Comparison of ENCODE assay signal across 10 cellular contexts in genomic region chr10:45581497-45582385, GRCh38.
DNase-seq lines count a peak whose midpoint lies in the region; ATAC-seq and TF ChIP-seq lines count a peak whose summit lies in the region.
"Had no signal": no experiment of that assay in that cellular context is flagged by ENCODE, and none has a peak within 500 bp of the region (broad histone marks: within the 10 kb centered on the region; RNA-seq: fewer than 3 reads in every experiment).

No MANE protein-coding gene starts in this region.

- intact Hi-C loops in Panc1 (cut with micrococcal nuclease; ENCODE audit: unreplicated experiment) = no loop called here

- no peak for DNase-seq in activated CD8-positive, alpha-beta memory T cell treated with anti-CD3 and anti-CD28 coated beads, Interleukin-2, amount 10 ng/mL, durations not matched to agents 7 days and 5 days
- DNase-seq in activated CD8-positive, alpha-beta memory T cell treated with anti-CD3 and anti-CD28 coated beads, Interleukin-2, amount 50 U/mL, for 48 hours = no peak
- no peak for DNase-seq in Panc1 (ENCODE audit: low read depth, low spot score)
- no peak for DNase-seq in endodermal cell
- DNase-seq in stimulated activated naive CD8-positive, alpha-beta T cell treated with anti-CD3 and anti-CD28 coated beads, Interleukin-15, Interleukin-2, amounts not matched to agents 100 U/mL and 50 U/mL, for 24 hours = no peak
- no peak for DNase-seq in GM13977 (ENCODE audit: low spot score)
- no peak for DNase-seq in NCI-H2081 treated with DMSO at 0.1 percent for 48 hours (lab: John Stamatoyannopoulos, UW)
- no peak for DNase-seq in NCI-H748 treated with DMSO at 0.1 percent for 48 hours (lab: John Stamatoyannopoulos, UW)
- DNase-seq: Kasumi-1 had no signal

- no peak for ATAC-seq in activated CD8-positive, alpha-beta memory T cell treated with anti-CD3 and anti-CD28 coated beads, Interleukin-2, amount 10 ng/mL, durations not matched to agents 7 days and 5 days
- ATAC-seq in Panc1 = no peak
- peak; percentile 57 for ATAC-seq in stimulated activated naive CD8-positive, alpha-beta T cell treated with anti-CD3 and anti-CD28 coated beads, Interleukin-15, Interleukin-2, amounts not matched to agents 100 U/mL and 50 U/mL, for 24 hours

- peaks cover 14% of the 10 kb centered on the region for H3K36me3 Mint-ChIP-seq in activated CD8-positive, alpha-beta memory T cell treated with anti-CD3 and anti-CD28 coated beads, Interleukin-2, amount 10 ng/mL, durations not matched to agents 7 days and 5 days
- H3K36me3 Mint-ChIP-seq in endodermal cell (ENCODE audit: low read depth) = peaks cover 11% of the 10 kb centered on the region
- H3K36me3 Mint-ChIP-seq: natural killer cell had no signal

- H3K27ac ChIP-seq in Panc1 (ENCODE audit: low read length) (peak overlapping the region; percentile 85), endodermal cell (ENCODE audit: low read depth, low read length) (no peak overlapping the region)

- BruUV-seq in Panc1 (replicated peaks; lab: Mats Ljungman, UMichigan) = TSS peak; percentile 25

- H3K4me3 ChIP-seq in Panc1 (ENCODE audit: low read depth in 2 of 2, low read length in 2 of 2) (no peak overlapping the region), endodermal cell (ENCODE audit: low read length) (no peak overlapping the region)

- CTCF ChIA-PET in activated CD8-positive, alpha-beta memory T cell treated with anti-CD3 and anti-CD28 coated beads, Interleukin-2, amount 10 ng/mL, durations not matched to agents 7 days and 5 days (lab: Charles Lee) = interaction anchor here (0.8 to 2.3 kb wide), 6 partner anchors 11 to 332 kb away, joined by 3 to 11 read pairs (median 4); no protein-coding TSS in a partner anchor
- CTCF ChIA-PET in Panc1 (lab: Charles Lee) = interaction anchor here (1.0 kb wide), 1 partner anchor 117 kb away, joined by 3 read pairs; no protein-coding TSS in a partner anchor

- WGBS in endodermal cell (ENCODE audit: insufficient coverage in 1 of 2, insufficient read length in 1 of 2), 2 experiments = 89 to 100% methylated on average over 2 to 3 of the region's 3 CpGs

- POLR2A ChIA-PET in Panc1 (lab: Charles Lee) = interaction anchor here (0.6 kb wide), 1 partner anchor 66 kb away, joined by 3 read pairs; no protein-coding TSS in a partner anchor

- H3K4me1 ChIP-seq in Panc1 (ENCODE audit: control insufficient read depth, insufficient read depth, low read length) = peaks cover 27% of the 10 kb centered on the region
- H3K4me1 ChIP-seq in endodermal cell (ENCODE audit: control insufficient read depth, insufficient read depth, low read length) = no peaks in the 10 kb centered on the region

- H3K36me3 ChIP-seq in Panc1 (ENCODE audit: control insufficient read depth, insufficient read depth, low read length) (no peaks in the 10 kb centered on the region), endodermal cell (ENCODE audit: control insufficient read depth, insufficient read depth, low read length) (no peaks in the 10 kb centered on the region)

- H3K4me1 Mint-ChIP-seq in activated CD8-positive, alpha-beta memory T cell treated with anti-CD3 and anti-CD28 coated beads, Interleukin-2, amount 10 ng/mL, durations not matched to agents 7 days and 5 days = peaks cover 30% of the 10 kb centered on the region
- peaks cover 23% of the 10 kb centered on the region for H3K4me1 Mint-ChIP-seq in endodermal cell

- H3K27me3 ChIP-seq in Panc1 (ENCODE audit: control insufficient read depth, insufficient read depth, low read length) = no peaks in the 10 kb centered on the region
- no peaks in the 10 kb centered on the region for H3K27me3 ChIP-seq in endodermal cell (ENCODE audit: control insufficient read depth, insufficient read depth, low read length, poor library complexity, severe bottlenecking)

- in situ Hi-C loops in Panc1 (cut with HindIII; ENCODE audit: low pct_unique_long_range_greater_than_20kb, low sequenced_read_pairs) = no loop called here
- in situ Hi-C loops in GM13977 (cut with MboI; ENCODE audit: low pct_unique_long_range_greater_than_20kb, low sequenced_read_pairs, unreplicated experiment) = no loop called here

- H3K9me3 Mint-ChIP-seq in activated CD8-positive, alpha-beta memory T cell treated with anti-CD3 and anti-CD28 coated beads, Interleukin-2, amount 10 ng/mL, durations not matched to agents 7 days and 5 days (ENCODE audit: low read depth) = peaks cover 6% of the 10 kb centered on the region
- H3K9me3 Mint-ChIP-seq in endodermal cell = peaks cover 21% of the 10 kb centered on the region
- H3K9me3 Mint-ChIP-seq: natural killer cell had no signal

- no peaks in the 10 kb centered on the region for H3K27me3 Mint-ChIP-seq in activated CD8-positive, alpha-beta memory T cell treated with anti-CD3 and anti-CD28 coated beads, Interleukin-2, amount 10 ng/mL, durations not matched to agents 7 days and 5 days
- no peaks in the 10 kb centered on the region for H3K27me3 Mint-ChIP-seq in endodermal cell (ENCODE audit: insufficient read depth)

- H3K4me3 Mint-ChIP-seq in activated CD8-positive, alpha-beta memory T cell treated with anti-CD3 and anti-CD28 coated beads, Interleukin-2, amount 10 ng/mL, durations not matched to agents 7 days and 5 days = no peak overlapping the region
- H3K4me3 Mint-ChIP-seq in endodermal cell = no peak overlapping the region

- TF ChIP-seq CTCF in Panc1 (IDR thresholded peaks at IDR 0.05) (no peak), endodermal cell (conservative IDR thresholded peaks at IDR 0.05) (no peak), GM13977 (IDR thresholded peaks at IDR 0.05; ENCODE audit: extremely low read depth, insufficient read depth, missing control alignments) (no peak)

- H3K9me3 ChIP-seq in Panc1 (ENCODE audit: control insufficient read depth, insufficient read depth, low read depth, low read length) (peaks cover 8% of the 10 kb centered on the region; the same call in 1 of the 2 replicates), endodermal cell (ENCODE audit: control insufficient read depth, low read length) (peaks cover 18% of the 10 kb centered on the region)

- peak overlapping the region; percentile 6 for H3K27ac Mint-ChIP-seq in activated CD8-positive, alpha-beta memory T cell treated with anti-CD3 and anti-CD28 coated beads, Interleukin-2, amount 10 ng/mL, durations not matched to agents 7 days and 5 days
- H3K27ac Mint-ChIP-seq in endodermal cell = peak overlapping the region; percentile 48

- H3K9ac ChIP-seq in endodermal cell (ENCODE audit: extremely low read depth, low read length, poor library complexity, severe bottlenecking) = no peak overlapping the region
